In genomic region chr9:69197687-69198086, GRCh38 we compare ENCODE assay signal across 24 cellular contexts.
"Had no signal": no experiment of that assay in that cellular context is flagged by ENCODE, and none has a peak within 500 bp of the region (broad histone marks: within the 10 kb centered on the region; RNA-seq: fewer than 3 reads in every experiment).

No MANE protein-coding gene starts in this region.

- ATAC-seq: activated CD4-positive, CD25-positive, alpha-beta regulatory T cell treated with anti-CD3 and anti-CD28 coated beads, Interleukin-2, amount 50 U/mL, for 24 hours; activated CD8-positive, alpha-beta memory T cell treated with anti-CD3 and anti-CD28 coated beads, Interleukin-2, amount 10 ng/mL, durations not matched to agents 7 days and 5 days; activated CD8-positive, alpha-beta T cell treated with anti-CD3 and anti-CD28 coated beads for 36 hours; activated naive CD8-positive, alpha-beta T cell treated with anti-CD3 and anti-CD28 coated beads, Interleukin-2, amount 50 U/mL, for 24 hours; sciatic nerve; stimulated activated memory B cell treated with anti-CD40 and anti-IgM and Interleukin-4, amounts not matched to agents 10 μg/mL and 1 μg/mL and 100 μg/mL, for 72 hours had no signal

- H3K4me3 ChIP-seq: esophagus muscularis mucosa, lower lobe of right lung, stomach, suprapubic skin, vagina had no signal

- H3K4me1 ChIP-seq: vagina had no signal

- H3K27me3 ChIP-seq: esophagus muscularis mucosa, stomach, suprapubic skin, vagina had no signal

- FAIRE-seq: endometrium, frontal cortex, small intestine had no signal

- DNase-seq: activated CD4-positive, alpha-beta T cell treated with anti-CD3 and anti-CD28 coated beads, Interleukin-2, amount 10 ng/mL, durations not matched to agents 24 days and 14 days; activated CD8-positive, alpha-beta memory T cell treated with anti-CD3 and anti-CD28 coated beads, Interleukin-2, amount 10 ng/mL, durations not matched to agents 7 days and 5 days; activated CD8-positive, alpha-beta T cell treated with anti-CD3 and anti-CD28 coated beads for 36 hours; activated gamma-delta T cell; activated naive CD4-positive, alpha-beta T cell treated with anti-CD3 and anti-CD28 coated beads, Interleukin-2, amount 50 U/mL, for 16 hours; activated naive CD8-positive, alpha-beta T cell treated with anti-CD3 and anti-CD28 coated beads, Interleukin-2, amount 50 U/mL, for 24 hours; activated T-cell treated with anti-CD3 and anti-CD28 coated beads for 4 hours; effector CD4-positive, alpha-beta T cell; glutamatergic neuron; left cardiac atrium; lower lobe of right lung; naive B cell; occipital lobe; small intestine; stimulated activated CD4-positive, alpha-beta T cell treated with anti-CD3 and anti-CD28 coated beads, Interleukin-2, amount 100 ng/mL, for 24 hours; stomach had no signal

- H3K9me3 ChIP-seq: esophagus muscularis mucosa, lower lobe of right lung, stomach, suprapubic skin, vagina had no signal

- H3K27ac ChIP-seq: esophagus muscularis mucosa, stomach, suprapubic skin, vagina had no signal

- H3K36me3 ChIP-seq: esophagus muscularis mucosa, lower lobe of right lung, stomach, suprapubic skin, vagina had no signal
